Comparison of ENCODE assay signal across 1 cellular context in the genomic region with DNA sequence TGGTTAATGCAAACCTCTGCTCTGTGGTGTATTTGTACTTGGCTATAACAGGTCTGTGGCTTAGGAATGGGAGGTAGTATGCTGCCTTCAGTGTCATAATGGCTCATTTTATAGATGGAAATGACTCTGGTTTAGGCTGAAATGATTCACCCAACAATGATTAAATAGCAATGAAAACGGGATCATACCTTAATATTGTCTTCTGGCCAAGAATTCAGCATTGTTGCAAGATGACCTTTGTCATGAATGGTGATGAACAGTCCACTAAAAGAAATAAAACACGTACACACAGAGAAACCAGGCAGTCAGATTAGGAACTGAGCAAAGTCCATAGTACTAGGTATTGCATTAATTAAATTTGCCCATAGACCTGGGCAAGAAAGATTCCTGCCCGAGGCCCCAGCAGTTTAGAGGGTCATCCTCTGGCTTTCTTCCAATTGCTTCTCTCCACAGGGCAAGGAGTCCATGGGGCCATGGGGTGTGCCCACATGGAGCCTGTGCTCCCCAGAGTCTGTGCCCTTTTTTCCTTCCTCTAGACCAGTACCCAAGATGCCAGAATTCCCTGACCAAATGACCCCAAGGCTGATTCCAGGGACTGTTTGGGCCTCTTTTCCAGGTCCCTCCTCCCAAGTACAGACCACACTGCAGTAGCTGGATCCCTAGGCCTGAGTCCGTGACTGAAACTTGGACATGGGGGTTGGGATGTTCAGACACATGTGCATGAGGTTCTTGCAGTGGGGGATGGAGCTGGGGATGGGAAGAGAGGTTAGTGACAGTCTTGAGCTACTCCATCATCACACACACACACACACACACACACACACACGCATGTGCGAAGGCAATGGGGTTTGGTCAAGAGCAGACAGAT.
TF ChIP-seq lines count a peak whose summit lies in the region.

No MANE protein-coding gene starts in this region.

TF ChIP-seq in H1, 55 proteins besides CTCF, POLR2A, EP300 and RAD21:
- TF ChIP-seq CREB1 (IDR thresholded peaks at IDR 0.05) (no peak), YY1 (IDR thresholded peaks at IDR 0.05; ENCODE audit: low read depth, low read length) (no peak), TEAD4 (IDR thresholded peaks at IDR 0.05; ENCODE audit: low read depth, low read length) (no peak)
- TF ChIP-seq, protein P1, sequence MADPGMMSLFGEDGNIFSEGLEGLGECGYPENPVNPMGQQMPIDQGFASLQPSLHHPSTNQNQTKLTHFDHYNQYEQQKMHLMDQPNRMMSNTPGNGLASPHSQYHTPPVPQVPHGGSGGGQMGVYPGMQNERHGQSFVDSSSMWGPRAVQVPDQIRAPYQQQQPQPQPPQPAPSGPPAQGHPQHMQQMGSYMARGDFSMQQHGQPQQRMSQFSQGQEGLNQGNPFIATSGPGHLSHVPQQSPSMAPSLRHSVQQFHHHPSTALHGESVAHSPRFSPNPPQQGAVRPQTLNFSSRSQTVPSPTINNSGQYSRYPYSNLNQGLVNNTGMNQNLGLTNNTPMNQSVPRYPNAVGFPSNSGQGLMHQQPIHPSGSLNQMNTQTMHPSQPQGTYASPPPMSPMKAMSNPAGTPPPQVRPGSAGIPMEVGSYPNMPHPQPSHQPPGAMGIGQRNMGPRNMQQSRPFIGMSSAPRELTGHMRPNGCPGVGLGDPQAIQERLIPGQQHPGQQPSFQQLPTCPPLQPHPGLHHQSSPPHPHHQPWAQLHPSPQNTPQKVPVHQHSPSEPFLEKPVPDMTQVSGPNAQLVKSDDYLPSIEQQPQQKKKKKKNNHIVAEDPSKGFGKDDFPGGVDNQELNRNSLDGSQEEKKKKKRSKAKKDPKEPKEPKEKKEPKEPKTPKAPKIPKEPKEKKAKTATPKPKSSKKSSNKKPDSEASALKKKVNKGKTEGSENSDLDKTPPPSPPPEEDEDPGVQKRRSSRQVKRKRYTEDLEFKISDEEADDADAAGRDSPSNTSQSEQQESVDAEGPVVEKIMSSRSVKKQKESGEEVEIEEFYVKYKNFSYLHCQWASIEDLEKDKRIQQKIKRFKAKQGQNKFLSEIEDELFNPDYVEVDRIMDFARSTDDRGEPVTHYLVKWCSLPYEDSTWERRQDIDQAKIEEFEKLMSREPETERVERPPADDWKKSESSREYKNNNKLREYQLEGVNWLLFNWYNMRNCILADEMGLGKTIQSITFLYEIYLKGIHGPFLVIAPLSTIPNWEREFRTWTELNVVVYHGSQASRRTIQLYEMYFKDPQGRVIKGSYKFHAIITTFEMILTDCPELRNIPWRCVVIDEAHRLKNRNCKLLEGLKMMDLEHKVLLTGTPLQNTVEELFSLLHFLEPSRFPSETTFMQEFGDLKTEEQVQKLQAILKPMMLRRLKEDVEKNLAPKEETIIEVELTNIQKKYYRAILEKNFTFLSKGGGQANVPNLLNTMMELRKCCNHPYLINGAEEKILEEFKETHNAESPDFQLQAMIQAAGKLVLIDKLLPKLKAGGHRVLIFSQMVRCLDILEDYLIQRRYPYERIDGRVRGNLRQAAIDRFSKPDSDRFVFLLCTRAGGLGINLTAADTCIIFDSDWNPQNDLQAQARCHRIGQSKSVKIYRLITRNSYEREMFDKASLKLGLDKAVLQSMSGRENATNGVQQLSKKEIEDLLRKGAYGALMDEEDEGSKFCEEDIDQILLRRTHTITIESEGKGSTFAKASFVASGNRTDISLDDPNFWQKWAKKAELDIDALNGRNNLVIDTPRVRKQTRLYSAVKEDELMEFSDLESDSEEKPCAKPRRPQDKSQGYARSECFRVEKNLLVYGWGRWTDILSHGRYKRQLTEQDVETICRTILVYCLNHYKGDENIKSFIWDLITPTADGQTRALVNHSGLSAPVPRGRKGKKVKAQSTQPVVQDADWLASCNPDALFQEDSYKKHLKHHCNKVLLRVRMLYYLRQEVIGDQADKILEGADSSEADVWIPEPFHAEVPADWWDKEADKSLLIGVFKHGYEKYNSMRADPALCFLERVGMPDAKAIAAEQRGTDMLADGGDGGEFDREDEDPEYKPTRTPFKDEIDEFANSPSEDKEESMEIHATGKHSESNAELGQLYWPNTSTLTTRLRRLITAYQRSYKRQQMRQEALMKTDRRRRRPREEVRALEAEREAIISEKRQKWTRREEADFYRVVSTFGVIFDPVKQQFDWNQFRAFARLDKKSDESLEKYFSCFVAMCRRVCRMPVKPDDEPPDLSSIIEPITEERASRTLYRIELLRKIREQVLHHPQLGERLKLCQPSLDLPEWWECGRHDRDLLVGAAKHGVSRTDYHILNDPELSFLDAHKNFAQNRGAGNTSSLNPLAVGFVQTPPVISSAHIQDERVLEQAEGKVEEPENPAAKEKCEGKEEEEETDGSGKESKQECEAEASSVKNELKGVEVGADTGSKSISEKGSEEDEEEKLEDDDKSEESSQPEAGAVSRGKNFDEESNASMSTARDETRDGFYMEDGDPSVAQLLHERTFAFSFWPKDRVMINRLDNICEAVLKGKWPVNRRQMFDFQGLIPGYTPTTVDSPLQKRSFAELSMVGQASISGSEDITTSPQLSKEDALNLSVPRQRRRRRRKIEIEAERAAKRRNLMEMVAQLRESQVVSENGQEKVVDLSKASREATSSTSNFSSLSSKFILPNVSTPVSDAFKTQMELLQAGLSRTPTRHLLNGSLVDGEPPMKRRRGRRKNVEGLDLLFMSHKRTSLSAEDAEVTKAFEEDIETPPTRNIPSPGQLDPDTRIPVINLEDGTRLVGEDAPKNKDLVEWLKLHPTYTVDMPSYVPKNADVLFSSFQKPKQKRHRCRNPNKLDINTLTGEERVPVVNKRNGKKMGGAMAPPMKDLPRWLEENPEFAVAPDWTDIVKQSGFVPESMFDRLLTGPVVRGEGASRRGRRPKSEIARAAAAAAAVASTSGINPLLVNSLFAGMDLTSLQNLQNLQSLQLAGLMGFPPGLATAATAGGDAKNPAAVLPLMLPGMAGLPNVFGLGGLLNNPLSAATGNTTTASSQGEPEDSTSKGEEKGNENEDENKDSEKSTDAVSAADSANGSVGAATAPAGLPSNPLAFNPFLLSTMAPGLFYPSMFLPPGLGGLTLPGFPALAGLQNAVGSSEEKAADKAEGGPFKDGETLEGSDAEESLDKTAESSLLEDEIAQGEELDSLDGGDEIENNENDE (IDR thresholded peaks at IDR 0.05; ENCODE audit: insufficient replicate concordance, low read length): no peak
